ENCODE assay signal across 1 cellular context in genomic region chr4:185190001-185190856, GRCh38.
TF ChIP-seq lines count a peak whose summit lies in the region.

No MANE protein-coding gene starts in this region.

TF ChIP-seq in GM23338, 12 proteins besides CTCF, POLR2A, EP300 and RAD21 (continued from another document):
- no peak for TF ChIP-seq ZNF462 (CRISPR knock-in tag; IDR thresholded peaks at IDR 0.05)
- no peak for TF ChIP-seq NANOG (IDR thresholded peaks at IDR 0.05; ENCODE audit: borderline replicate concordance)
- no peak for TF ChIP-seq POLR2AphosphoS5 (IDR thresholded peaks at IDR 0.05; ENCODE audit: low read depth)
- TF ChIP-seq REST (IDR thresholded peaks at IDR 0.05; ENCODE audit: unreplicated experiment): no peak
- no peak for TF ChIP-seq EZH2 (IDR thresholded peaks at IDR 0.05; ENCODE audit: low read depth, unreplicated experiment)
- no peak for TF ChIP-seq ETS1 (IDR thresholded peaks at IDR 0.05)
- no peak for TF ChIP-seq JUNB (IDR thresholded peaks at IDR 0.05; ENCODE audit: unreplicated experiment)
- TF ChIP-seq EZH2phosphoT487 (IDR thresholded peaks at IDR 0.05; ENCODE audit: unreplicated experiment): no peak
- TF ChIP-seq ZNF331 (CRISPR knock-in tag; IDR thresholded peaks at IDR 0.05; ENCODE audit: low read depth): no peak
